ENCODE assay signal across 14 cellular contexts in the genomic region with DNA sequence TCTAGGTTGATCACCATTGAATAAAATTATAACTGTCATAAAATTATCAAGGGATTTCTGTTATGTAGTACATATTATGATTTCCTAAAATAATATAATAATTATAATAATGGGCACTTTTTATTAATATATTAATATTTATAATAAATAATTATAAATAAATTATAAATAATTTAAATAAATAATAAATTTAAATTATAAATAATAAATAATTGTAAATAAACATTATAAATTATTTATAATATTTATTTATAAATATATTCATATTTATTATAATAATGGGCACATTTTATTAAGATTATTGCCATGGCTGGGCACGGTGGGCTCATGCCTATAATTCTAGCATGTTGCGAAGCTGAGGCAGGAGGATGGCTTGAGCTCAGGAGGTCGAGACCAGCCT.
"Had no signal": no experiment of that assay in that cellular context is flagged by ENCODE, and none has a peak within 500 bp of the region (broad histone marks: within the 10 kb centered on the region; RNA-seq: fewer than 3 reads in every experiment).

No MANE protein-coding gene starts in this region.

- H3K36me3 ChIP-seq: gastrocnemius medialis, heart right ventricle, uterus had no signal

- H3K4me2 ChIP-seq: smooth muscle cell had no signal

- H3K9me3 ChIP-seq: gastrocnemius medialis, uterus had no signal

- DNase-seq: effector CD8-positive, alpha-beta T cell; gastrocnemius medialis; heart right ventricle; hypothalamus; mammary epithelial cell; naive thymus-derived CD4-positive, alpha-beta T cell; right cardiac atrium; stimulated activated CD4-positive, alpha-beta T cell treated with anti-CD3 and anti-CD28 coated beads, Interleukin-2, amount 100 ng/mL, for 48 hours; stimulated activated naive CD4-positive, alpha-beta T cell treated with Interleukin-2 at 50 U/mL for 16 hours; uterus had no signal

- H3K4me3 ChIP-seq: coronary artery, gastrocnemius medialis, heart right ventricle, smooth muscle cell, uterus had no signal

- H3K27me3 ChIP-seq: gastrocnemius medialis, heart right ventricle, uterus had no signal

- H3K27ac ChIP-seq: coronary artery, gastrocnemius medialis, heart right ventricle, uterus had no signal

- ATAC-seq: esophagus mucosa; gastrocnemius medialis; heart right ventricle; left lobe of liver; naive thymus-derived CD4-positive, alpha-beta T cell; right cardiac atrium had no signal
